8 cellular contexts compared by ENCODE assay signal in genomic region chr10:88991900-88992237, GRCh38. TPM values are rescaled to one million over a fixed set of nuclear protein-coding genes. Genes with fewer than 3 reads are reported as not detected.
DNase-seq lines count a peak whose midpoint lies in the region; ATAC-seq, FAIRE-seq and TF ChIP-seq lines count a peak whose summit lies in the region.

No MANE protein-coding gene starts in this region.

- H3K4me3 ChIP-seq in Peyer's patch (peak overlapping the region; percentile 66 to 98 (median 85)), esophagus (ENCODE audit: low read depth in 1 of 2, low read length in 2 of 2) (peak overlapping the region; percentile 87 to 93), prostate gland (peak overlapping the region; percentile 69 to 84)

- DNase-seq in GM19239 (ENCODE audit: insufficient read length, low spot score) (no peak), Peyer's patch (no peak), prostate gland (ENCODE audit: low spot score) (no peak)
- DNase-seq in stimulated activated CD4-positive, alpha-beta T cell treated with anti-CD3 and anti-CD28 coated beads, Interleukin-1b, Interleukin-23, amount 100 ng/mL, for 48 hours: no peak
- DNase-seq in central memory CD4-positive, alpha-beta T cell: no peak

- intact Hi-C loops in prostate gland (cut with DNase I): loop anchor here (2.0 kb wide), 1 partner anchor 155 kb away; no protein-coding TSS in a partner anchor

- H3K27me3 ChIP-seq in Peyer's patch (no peaks in the 10 kb centered on the region), esophagus (ENCODE audit: control insufficient read depth in 1 of 2, insufficient read depth in 2 of 2, low read length in 2 of 2) (no peaks in the 10 kb centered on the region), prostate gland (replicated peaks; ENCODE audit: insufficient read depth) (no peaks in the 10 kb centered on the region)

- H3K36me3 ChIP-seq in Peyer's patch (no peaks in the 10 kb centered on the region), esophagus (ENCODE audit: control insufficient read depth in 2 of 2, insufficient read depth in 2 of 2, low read length in 1 of 2) (no peaks in the 10 kb centered on the region), prostate gland (no peaks in the 10 kb centered on the region)

- ATAC-seq in HG02759 (IDR thresholded peaks at IDR 0.05; ENCODE audit: unreplicated experiment) (no peak), HG03342 (IDR thresholded peaks at IDR 0.05; ENCODE audit: unreplicated experiment) (no peak)

- peak; percentile 95 for FAIRE-seq in GM19239 (lab: Jason Lieb, UNC)

- whole genome bisulfite sequencing in esophagus, 2 donors: 5 to 7% methylated on average over 6 of the region's 6 CpGs
- WGBS in prostate gland: 8% methylated on average over 6 of the region's 6 CpGs

- TF ChIP-seq CTCF in Peyer's patch (IDR thresholded peaks at IDR 0.05) (no peak), prostate gland (IDR thresholded peaks at IDR 0.05) (no peak)

- H3K4me1 ChIP-seq in Peyer's patch (peaks cover 0 to 42% (median 5%) of the 10 kb centered on the region in 4 donors), esophagus (ENCODE audit: control insufficient read depth in 2 of 2, insufficient read depth in 2 of 2, low read length in 1 of 2) (no peaks in the 10 kb centered on the region), prostate gland (replicated peaks) (no peaks in the 10 kb centered on the region)

- TF ChIP-seq POLR2A in Peyer's patch (IDR thresholded peaks at IDR 0.05) (no peak), prostate gland (IDR thresholded peaks at IDR 0.05) (no peak)

- H3K9me3 ChIP-seq in Peyer's patch (no peaks in the 10 kb centered on the region), esophagus (ENCODE audit: control insufficient read depth in 2 of 2, insufficient read depth in 1 of 2, low read depth in 1 of 2, low read length in 1 of 2) (no peaks in the 10 kb centered on the region), prostate gland (no peaks in the 10 kb centered on the region)

- peak overlapping the region; percentile 91 to 98 (median 95) for H3K27ac ChIP-seq in Peyer's patch
- peak overlapping the region; percentile 90 to 97 for H3K27ac ChIP-seq in esophagus (ENCODE audit: low read depth in 2 of 2, low read length in 1 of 2)
- peak overlapping the region; percentile 87 to 95 for H3K27ac ChIP-seq in prostate gland

RNA-seq across cellular contexts. Expression of gene FAS, which starts 1.3 kb away (rescaled TPM):
- total RNA-seq in Peyer's patch (10 to 100 TPM; 25.9 to 81.7 (median 29.2) TPM), prostate gland (10 to 100 TPM; 13.7 to 17.7 TPM)
- 10 to 100 TPM in 1 of 2 donors, 1 to 10 TPM in 1; 8.8 to 10.2 TPM for polyA plus RNA-seq in esophagus

RNA-seq across cellular contexts. Expression of gene ACTA2, which starts 39.3 kb away (rescaled TPM):
- total RNA-seq in Peyer's patch (100 to 1,000 TPM in 3 of 4 donors, 10 to 100 TPM in 1; 83.5 to 342 (median 142) TPM), prostate gland (1,000 to 10,000 TPM; 1,024 to 1,957 TPM)
- polyA plus RNA-seq in esophagus: 100 to 1,000 TPM; 164 to 713 TPM
